11 cellular contexts compared by ENCODE assay signal in the genomic region with DNA sequence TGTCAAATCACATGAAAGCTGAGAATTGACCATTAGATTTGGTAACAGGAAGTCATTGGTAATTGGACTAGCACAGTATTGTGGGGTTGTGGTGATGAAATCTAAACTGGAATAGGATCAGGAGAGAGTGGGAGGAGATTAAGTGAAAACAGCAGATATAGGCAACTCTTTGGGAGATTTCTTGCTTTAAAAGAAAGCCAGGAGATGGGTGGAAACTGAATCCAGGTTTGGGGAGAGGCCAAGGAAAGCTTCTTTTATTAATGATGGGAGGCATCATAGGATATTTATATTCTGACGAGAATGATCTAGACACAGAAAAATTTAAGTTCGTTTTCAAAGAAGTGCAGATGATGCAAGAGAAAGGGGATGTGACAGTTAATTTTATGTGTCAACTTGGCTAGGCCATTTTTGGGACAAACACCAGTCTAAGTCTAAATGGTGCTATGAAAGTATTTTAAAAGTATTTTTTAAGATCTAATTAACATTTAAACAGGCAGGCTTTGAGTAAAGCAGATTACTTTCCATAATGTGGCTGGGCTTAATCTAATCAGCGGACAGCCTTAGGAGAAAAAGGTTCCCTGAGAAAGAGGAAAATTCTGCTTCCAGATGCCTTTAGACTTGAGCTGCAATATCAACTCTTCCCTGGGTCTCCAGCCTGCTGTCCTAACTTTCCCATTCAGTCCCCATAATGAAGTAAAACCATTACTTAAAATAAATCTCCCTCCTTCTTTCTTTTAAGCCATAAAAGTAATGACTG. TPM values are rescaled to one million over a fixed set of nuclear protein-coding genes. Genes with fewer than 3 reads are reported as not detected.
A peak's percentile ranks its signal among the peaks of the same experiment; 100 is the strongest.
DNase-seq lines count a peak whose midpoint lies in the region; ATAC-seq and TF ChIP-seq lines count a peak whose summit lies in the region.
"Had no signal": no experiment of that assay in that cellular context is flagged by ENCODE, and none has a peak within 500 bp of the region (broad histone marks: within the 10 kb centered on the region; RNA-seq: fewer than 3 reads in every experiment).

No MANE protein-coding gene starts in this region.

- peaks cover 96% of the 10 kb centered on the region for H3K36me3 ChIP-seq in skeletal muscle satellite cell (ENCODE audit: insufficient read depth, low read length)

- no peaks in the 10 kb centered on the region for H3K9me3 ChIP-seq in skeletal muscle satellite cell (replicated peaks; ENCODE audit: low read length)
- H3K9me3 ChIP-seq: Caco-2 had no signal

- DNase-seq in GM03348 (ENCODE audit: low spot score) (peak; percentile 82), SIG-M5 treated with dmso at 0.1 percent for 504 hours (lab: John Stamatoyannopoulos, UW; ENCODE audit: unreplicated experiment) (peak; percentile 80), fibroblast of the aortic adventitia (ENCODE audit: low read depth) (peak; percentile 95), SHP77 treated with DMSO at 0.1 percent for 48 hours (lab: John Stamatoyannopoulos, UW) (no peak)
- no peak for DNase-seq in stimulated activated CD4-positive, alpha-beta T cell treated with anti-CD3 and anti-CD28 coated beads, Interleukin-15, amount 100 ng/mL, for 24 hours
- DNase-seq: activated CD4-positive, alpha-beta memory T cell treated with anti-CD3 and anti-CD28 coated beads, Interleukin-2, amount 10 ng/mL, durations not matched to agents 7 days and 5 days; Caco-2; NCI-H510A had no signal

- peak overlapping the region; percentile 18 for H3K4me2 ChIP-seq in skeletal muscle satellite cell (ENCODE audit: low read length)

- H3K27me3 ChIP-seq in skeletal muscle satellite cell (ENCODE audit: control insufficient read depth, insufficient read depth, low read length): no peaks in the 10 kb centered on the region

- no peak for TF ChIP-seq CTCF in fibroblast of the aortic adventitia (IDR thresholded peaks at IDR 0.05; ENCODE audit: insufficient read depth, low read length)

- H3K4me1 ChIP-seq in skeletal muscle satellite cell (ENCODE audit: control insufficient read depth, insufficient read depth, low read length): peaks cover 20% of the 10 kb centered on the region
- H3K4me1 ChIP-seq: Caco-2 had no signal

- H3K9ac ChIP-seq in skeletal muscle satellite cell (ENCODE audit: low read depth, low read length): peak overlapping the region; percentile 39

- H3K4me3 ChIP-seq in fibroblast of the aortic adventitia (ENCODE audit: low read depth, low read length) (no peak overlapping the region), skeletal muscle satellite cell (ENCODE audit: low read length) (no peak overlapping the region)

- ATAC-seq in GM21619 (IDR thresholded peaks at IDR 0.05; ENCODE audit: unreplicated experiment) (no peak), GM19455 (IDR thresholded peaks at IDR 0.05; ENCODE audit: unreplicated experiment) (no peak)

RNA-seq across cellular contexts. Expression of gene SEC24D, which starts 24.7 kb away (rescaled TPM):
- total RNA-seq in fibroblast of the aortic adventitia (ENCODE audit: low replicate concordance): 30.1 and 149 TPM in 2 replicates
- 76.6 and 81.7 TPM in 2 replicates for total RNA-seq in skeletal muscle satellite cell (2012; rRNA removed)

Comparison
In these comparisons a context has a peak if more than half of its experiments do, and no peak if none do; other contexts are left out.
1. DNase-seq: peak in GM03348 (single experiment), SIG-M5 treated with dmso at 0.1 percent for 504 hours (single experiment) and fibroblast of the aortic adventitia (single experiment); none in stimulated activated CD4-positive, alpha-beta T cell treated with anti-CD3 and anti-CD28 coated beads, Interleukin-15, amount 100 ng/mL, for 24 hours (single experiment) and SHP77 treated with DMSO at 0.1 percent for 48 hours (single experiment).